In genomic region chr16:27189335-27189972, GRCh38 we compare ENCODE assay signal across 14 cellular contexts. TPM values are rescaled to one million over a fixed set of nuclear protein-coding genes. Genes with fewer than 3 reads are reported as not detected.
DNase-seq lines count a peak whose midpoint lies in the region; ATAC-seq and TF ChIP-seq lines count a peak whose summit lies in the region.
"Had no signal": no experiment of that assay in that cellular context is flagged by ENCODE, and none has a peak within 500 bp of the region (broad histone marks: within the 10 kb centered on the region; RNA-seq: fewer than 3 reads in every experiment).

No MANE protein-coding gene starts in this region.

- H3K4me2 ChIP-seq in BLaER1 (peak overlapping the region; percentile 26; the same call in 1 of the 2 replicates), HCT116 (ENCODE audit: low read length) (no peak overlapping the region)

- peaks cover 16% of the 10 kb centered on the region for H3K4me1 ChIP-seq in BLaER1
- H3K4me1 ChIP-seq in HCT116 (ENCODE audit: control insufficient read depth in 1 of 2, insufficient read depth in 2 of 2, low read length in 2 of 2), result no peaks in the 10 kb centered on the region; a peak in 1 of 4 replicates
- H3K4me1 ChIP-seq in lower lobe of right lung, result no peaks in the 10 kb centered on the region

- CTCF ChIA-PET in HCT116 (lab: Charles Lee), result interaction anchor here (1.0 kb wide), 1 partner anchor 10 kb away, joined by 3 read pairs; no protein-coding TSS in a partner anchor
- CTCF ChIA-PET in activated CD4-positive, alpha-beta T cell treated with anti-CD3 and anti-CD28 coated beads, Interleukin-2, amount 10 ng/mL, durations not matched to agents 7 days and 5 days (lab: Charles Lee), result interaction anchor here (0.6 to 3.4 kb wide), 4 partner anchors 8 to 1906 kb away, joined by 3 to 23 read pairs (median 3); no protein-coding TSS in a partner anchor

- H3K36me3 ChIP-seq in BLaER1 (no peaks in the 10 kb centered on the region), HCT116 (ENCODE audit: control insufficient read depth in 1 of 2, insufficient read depth in 2 of 2, low read length in 2 of 2) (no peaks in the 10 kb centered on the region), lower lobe of right lung (no peaks in the 10 kb centered on the region)

- H3K4me3 ChIP-seq in BLaER1, result no peak overlapping the region
- no peak overlapping the region for H3K4me3 ChIP-seq in HCT116 (replicated peaks in 1 of 2; ENCODE audit: low read depth in 1 of 2, low read length in 2 of 2)
- H3K4me3 ChIP-seq in lower lobe of right lung, result no peak overlapping the region

- RAD21 ChIA-PET in HCT116 (lab: Charles Lee; ENCODE audit: low non-redundant PET in 1 of 2, low total read pairs in 2 of 2, uncharacterized antibody in 2 of 2, unreplicated experiment in 2 of 2), result no interaction called here

- BruUV-seq in HCT116 (replicated peaks; lab: Mats Ljungman, UMichigan), result no TSS peak

- intact Hi-C loops in HCT116 (cut with micrococcal nuclease) (no loop called here), lower lobe of right lung (cut with DNase I) (no loop called here)

- no peak for TF ChIP-seq RAD21 in HCT116 (IDR thresholded peaks at IDR 0.05; ENCODE audit: low read depth)

- no peaks in the 10 kb centered on the region for H4K20me1 ChIP-seq in BLaER1
- H4K20me1 ChIP-seq in HCT116 (ENCODE audit: insufficient read depth), result no peaks in the 10 kb centered on the region

- H3K27ac ChIP-seq in BLaER1 (peak overlapping the region; percentile 4; the same call in 1 of the 2 replicates), HCT116 (ENCODE audit: low read depth, low read length) (no peak overlapping the region), lower lobe of right lung (no peak overlapping the region)
- H3K27ac ChIP-seq: epithelial cell of prostate had no signal

- DNase-seq in HCT116 (ENCODE audit: low read depth, low spot score) (no peak), SHP77 treated with DMSO at 0.1 percent for 48 hours (lab: John Stamatoyannopoulos, UW) (peak; percentile 31), lower lobe of right lung (peak; percentile 29), amniotic stem cell (lab: John Stamatoyannopoulos, UW) (no peak), COLO668 (lab: John Stamatoyannopoulos, UW; ENCODE audit: unreplicated experiment) (no peak), GM20000 (ENCODE audit: low spot score) (no peak)
- DNase-seq in activated CD4-positive, alpha-beta T cell treated with anti-CD3 and anti-CD28 coated beads, Interleukin-2, amount 10 ng/mL, durations not matched to agents 7 days and 5 days, result no peak
- DNase-seq: activated CD4-positive, alpha-beta memory T cell treated with anti-CD3 and anti-CD28 coated beads, Interleukin-2, amount 10 ng/mL, durations not matched to agents 7 days and 5 days; C1 segment of cervical spinal cord; HCEC 1CT; NCI-H187 treated with DMSO at 0.1 percent for 48 hours had no signal

- H3K9ac ChIP-seq in BLaER1 (no peak overlapping the region), HCT116 (ENCODE audit: low read length) (no peak overlapping the region)

- no peaks in the 10 kb centered on the region for H3K79me2 ChIP-seq in HCT116 (ENCODE audit: insufficient read depth, low read length)

- no peaks in the 10 kb centered on the region for H3K27me3 Mint-ChIP-seq in activated CD4-positive, alpha-beta T cell treated with anti-CD3 and anti-CD28 coated beads, Interleukin-2, amount 10 ng/mL, durations not matched to agents 7 days and 5 days

- no peak for TF ChIP-seq POLR2A in HCT116 (IDR thresholded peaks at IDR 0.05; ENCODE audit: borderline replicate concordance, extremely low read depth, insufficient read depth, insufficient read length)

- no peaks in the 10 kb centered on the region for H3K9me2 ChIP-seq in HCT116 (ENCODE audit: insufficient read depth)

- H3K27me3 ChIP-seq in BLaER1 (no peaks in the 10 kb centered on the region), HCT116 (ENCODE audit: insufficient read depth, low read length) (no peaks in the 10 kb centered on the region; the same call in 1 of the 2 replicates), lower lobe of right lung (ENCODE audit: low read depth) (peaks cover 7% of the 10 kb centered on the region)

- H3K9me3 ChIP-seq in BLaER1, result peaks cover 13% of the 10 kb centered on the region
- no peaks in the 10 kb centered on the region for H3K9me3 ChIP-seq in HCT116 (ENCODE audit: control insufficient read depth in 1 of 2, insufficient read depth in 1 of 2, low read depth in 1 of 2, low read length in 2 of 2)
- H3K9me3 ChIP-seq in lower lobe of right lung, result no peaks in the 10 kb centered on the region

- peaks cover 6% of the 10 kb centered on the region for H3K36me3 Mint-ChIP-seq in activated CD4-positive, alpha-beta T cell treated with anti-CD3 and anti-CD28 coated beads, Interleukin-2, amount 10 ng/mL, durations not matched to agents 7 days and 5 days (ENCODE audit: low read depth)

- H3K4me3 Mint-ChIP-seq in activated CD4-positive, alpha-beta T cell treated with anti-CD3 and anti-CD28 coated beads, Interleukin-2, amount 10 ng/mL, durations not matched to agents 7 days and 5 days, result no peak overlapping the region
- H3K4me3 Mint-ChIP-seq: activated CD4-positive, alpha-beta memory T cell treated with anti-CD3 and anti-CD28 coated beads, Interleukin-2, amount 10 ng/mL, durations not matched to agents 7 days and 5 days had no signal

- peaks cover 11% of the 10 kb centered on the region for H3K9me3 Mint-ChIP-seq in activated CD4-positive, alpha-beta T cell treated with anti-CD3 and anti-CD28 coated beads, Interleukin-2, amount 10 ng/mL, durations not matched to agents 7 days and 5 days

- no peak overlapping the region for H2AFZ ChIP-seq in HCT116 (ENCODE audit: low read depth, low read length, poor library complexity, severe bottlenecking)

- no peak overlapping the region for H3K27ac Mint-ChIP-seq in activated CD4-positive, alpha-beta T cell treated with anti-CD3 and anti-CD28 coated beads, Interleukin-2, amount 10 ng/mL, durations not matched to agents 7 days and 5 days
- H3K27ac Mint-ChIP-seq: activated CD4-positive, alpha-beta memory T cell treated with anti-CD3 and anti-CD28 coated beads, Interleukin-2, amount 10 ng/mL, durations not matched to agents 7 days and 5 days; activated T-helper 2 cell treated with anti-CD3 and anti-CD28 coated beads, Interferon-gamma antibody, Interleukin-2, Interleukin-4, amounts not matched to agents 10 μg/mL and 5 μg/mL and 100 μg/mL, durations not matched to agents 14 hours and 24 hours and 36 hours had no signal

- POLR2A ChIA-PET in HCT116 (lab: Charles Lee), result interaction anchor here (1.0 kb wide), 1 partner anchor 8 kb away, joined by 3 read pairs; no protein-coding TSS in a partner anchor
- POLR2A ChIA-PET in activated CD4-positive, alpha-beta T cell treated with anti-CD3 and anti-CD28 coated beads, Interleukin-2, amount 10 ng/mL, durations not matched to agents 7 days and 5 days (lab: Charles Lee), result no interaction called here

- TF ChIP-seq CTCF in HCT116 (IDR thresholded peaks at IDR 0.05 in 2 of 3, conservative IDR thresholded peaks at IDR 0.05 in 1 of 3; ENCODE audit: borderline replicate concordance in 1 of 3, insufficient read depth in 1 of 3, low read depth in 2 of 3, low read length in 2 of 3) (no peak), lower lobe of right lung (IDR thresholded peaks at IDR 0.05) (no peak), GM20000 (IDR thresholded peaks at IDR 0.05; ENCODE audit: extremely low read depth, missing control alignments) (no peak)

- peaks cover 22% of the 10 kb centered on the region for H3K4me1 Mint-ChIP-seq in activated CD4-positive, alpha-beta T cell treated with anti-CD3 and anti-CD28 coated beads, Interleukin-2, amount 10 ng/mL, durations not matched to agents 7 days and 5 days

- ATAC-seq in HCT116, result peak; percentile 82
- peak; percentile 9 for ATAC-seq in lower lobe of right lung

TF ChIP-seq in HCT116, 20 proteins besides CTCF, POLR2A, EP300 and RAD21 (continues in another document):
- TF ChIP-seq SRF (IDR thresholded peaks at IDR 0.05; ENCODE audit: low read depth), result no peak
- TF ChIP-seq JUND (IDR thresholded peaks at IDR 0.05), result no peak
- TF ChIP-seq, protein P1, sequence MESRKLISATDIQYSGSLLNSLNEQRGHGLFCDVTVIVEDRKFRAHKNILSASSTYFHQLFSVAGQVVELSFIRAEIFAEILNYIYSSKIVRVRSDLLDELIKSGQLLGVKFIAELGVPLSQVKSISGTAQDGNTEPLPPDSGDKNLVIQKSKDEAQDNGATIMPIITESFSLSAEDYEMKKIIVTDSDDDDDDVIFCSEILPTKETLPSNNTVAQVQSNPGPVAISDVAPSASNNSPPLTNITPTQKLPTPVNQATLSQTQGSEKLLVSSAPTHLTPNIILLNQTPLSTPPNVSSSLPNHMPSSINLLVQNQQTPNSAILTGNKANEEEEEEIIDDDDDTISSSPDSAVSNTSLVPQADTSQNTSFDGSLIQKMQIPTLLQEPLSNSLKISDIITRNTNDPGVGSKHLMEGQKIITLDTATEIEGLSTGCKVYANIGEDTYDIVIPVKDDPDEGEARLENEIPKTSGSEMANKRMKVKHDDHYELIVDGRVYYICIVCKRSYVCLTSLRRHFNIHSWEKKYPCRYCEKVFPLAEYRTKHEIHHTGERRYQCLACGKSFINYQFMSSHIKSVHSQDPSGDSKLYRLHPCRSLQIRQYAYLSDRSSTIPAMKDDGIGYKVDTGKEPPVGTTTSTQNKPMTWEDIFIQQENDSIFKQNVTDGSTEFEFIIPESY (IDR thresholded peaks at IDR 0.05; ENCODE audit: extremely low read depth, insufficient replicate concordance, low read length), result no peak
- TF ChIP-seq YY1 (IDR thresholded peaks at IDR 0.05; ENCODE audit: extremely low read depth, insufficient replicate concordance, low read depth, low read length), result no peak
- no peak for TF ChIP-seq ZNF274 (IDR thresholded peaks at IDR 0.05; ENCODE audit: low read depth, low read length)
- no peak for TF ChIP-seq CBX3 (IDR thresholded peaks at IDR 0.05; ENCODE audit: low read depth)
- no peak for TF ChIP-seq FOSL1 (IDR thresholded peaks at IDR 0.05; ENCODE audit: low read depth)
- no peak for TF ChIP-seq SIN3A (IDR thresholded peaks at IDR 0.05; ENCODE audit: low read depth)
- TF ChIP-seq SP1 (IDR thresholded peaks at IDR 0.05; ENCODE audit: low read depth), result no peak
- TF ChIP-seq POLR2AphosphoS5 (IDR thresholded peaks at IDR 0.05; ENCODE audit: low read depth, low read length), result no peak
- no peak for TF ChIP-seq ZFX (IDR thresholded peaks at IDR 0.05)
- TF ChIP-seq, protein P2, sequence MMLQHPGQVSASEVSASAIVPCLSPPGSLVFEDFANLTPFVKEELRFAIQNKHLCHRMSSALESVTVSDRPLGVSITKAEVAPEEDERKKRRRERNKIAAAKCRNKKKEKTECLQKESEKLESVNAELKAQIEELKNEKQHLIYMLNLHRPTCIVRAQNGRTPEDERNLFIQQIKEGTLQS (IDR thresholded peaks at IDR 0.05), result no peak
- TF ChIP-seq MAX (IDR thresholded peaks at IDR 0.05), result no peak

RNA-seq across cellular contexts. Expression of gene KDM8, which starts 13.9 kb away (rescaled TPM):
- total RNA-seq in HCT116 (2021; ENCODE audit: unreplicated experiment) (5.3 TPM), lower lobe of right lung (8.6 TPM)
- polyA plus RNA-seq in HCT116 (2012), result 1.4 and 2.1 TPM in 2 replicates
- 10 to 100 TPM; 22.5 to 25.0 TPM for total RNA-seq in activated CD4-positive, alpha-beta T cell treated with anti-CD3 and anti-CD28 coated beads, Interleukin-2, amount 10 ng/mL, durations not matched to agents 7 days and 5 days

Comparison
In these comparisons a context has a peak if more than half of its experiments do, and no peak if none do; other contexts are left out.
1. DNase-seq: peak in SHP77 treated with DMSO at 0.1 percent for 48 hours (single experiment) and lower lobe of right lung (single experiment); none in HCT116 (single experiment), amniotic stem cell (single experiment), COLO668 (single experiment), activated CD4-positive, alpha-beta T cell treated with anti-CD3 and anti-CD28 coated beads, Interleukin-2, amount 10 ng/mL, durations not matched to agents 7 days and 5 days (single experiment) and GM20000 (single experiment).